Comparison of ENCODE assay signal across 21 cellular contexts in genomic region chr16:85648782-85649181, GRCh38. TPM values are rescaled to one million over a fixed set of nuclear protein-coding genes. Genes with fewer than 3 reads are reported as not detected.
DNase-seq lines count a peak whose midpoint lies in the region; ATAC-seq and TF ChIP-seq lines count a peak whose summit lies in the region.
"Had no signal": no experiment of that assay in that cellular context is flagged by ENCODE, and none has a peak within 500 bp of the region (broad histone marks: within the 10 kb centered on the region; RNA-seq: fewer than 3 reads in every experiment).

No MANE protein-coding gene starts in this region.

- H3K79me1 ChIP-seq in H9 (ENCODE audit: insufficient read depth, low read depth, low read length, poor library complexity, severe bottlenecking): peaks cover 11% of the 10 kb centered on the region

- H2BK20ac ChIP-seq in H9 (ENCODE audit: low read depth, low read length, poor library complexity, severe bottlenecking): no peak overlapping the region

- DNase-seq in activated naive CD8-positive, alpha-beta T cell treated with anti-CD3 and anti-CD28 coated beads for 36 hours: no peak
- no peak for DNase-seq in H9
- DNase-seq in activated CD8-positive, alpha-beta T cell treated with anti-CD3 and anti-CD28 coated beads, Interleukin-2, amount 10 ng/mL, durations not matched to agents 7 days and 5 days: no peak
- DNase-seq in nephron progenitor cell: no peak
- DNase-seq in kidney glomerular epithelial cell (lab: John Stamatoyannopoulos, UW): no peak
- no peak for DNase-seq in aorta
- DNase-seq: activated effector memory CD4-positive, alpha-beta T cell treated with Interleukin-2 at 50 U/mL for 16 hours; adrenal gland; CD4-positive, CD25-positive, alpha-beta regulatory T cell; dermis blood vessel endothelial cell; mesendoderm; naive thymus-derived CD4-positive, alpha-beta T cell; SHP77; sigmoid colon; SW 1271; testis had no signal

- no peak overlapping the region for H3K4me3 Mint-ChIP-seq in activated naive CD8-positive, alpha-beta T cell
- no peak overlapping the region for H3K4me3 Mint-ChIP-seq in activated naive CD8-positive, alpha-beta T cell treated with anti-CD3 and anti-CD28 coated beads for 36 hours
- H3K4me3 Mint-ChIP-seq in H9 (no peak overlapping the region), nephron progenitor cell (peak overlapping the region; percentile 20)
- no peak overlapping the region for H3K4me3 Mint-ChIP-seq in activated CD8-positive, alpha-beta T cell treated with anti-CD3 and anti-CD28 coated beads, Interleukin-2, amount 10 ng/mL, durations not matched to agents 7 days and 5 days
- H3K4me3 Mint-ChIP-seq: CD4-positive, CD25-positive, alpha-beta regulatory T cell; naive thymus-derived CD4-positive, alpha-beta T cell had no signal

- H4K5ac ChIP-seq in H9 (ENCODE audit: insufficient read length, low read depth, low read length): no peak overlapping the region

- H4K91ac ChIP-seq in H9 (ENCODE audit: insufficient read length, low read depth, low read length): no peak overlapping the region

- TF ChIP-seq CTCF in H9 (conservative IDR thresholded peaks at IDR 0.05) (no peak), nephron progenitor cell (IDR thresholded peaks at IDR 0.05) (no peak)

- H3K27me3 ChIP-seq in H9 (ENCODE audit: insufficient read depth, low read length) (no peaks in the 10 kb centered on the region), aorta (ENCODE audit: control insufficient read depth in 1 of 2, insufficient read depth in 2 of 2, low read length in 1 of 2) (no peaks in the 10 kb centered on the region)
- H3K27me3 ChIP-seq: adrenal gland, sigmoid colon, testis had no signal

- H3K9ac ChIP-seq in H9 (ENCODE audit: extremely low read depth, insufficient read length, low read length): no peak overlapping the region

- H3K79me2 ChIP-seq in H9 (ENCODE audit: insufficient read depth, low read length): peaks cover 2% of the 10 kb centered on the region; the same call in 1 of the 2 replicates

- no peak overlapping the region for H3K27ac ChIP-seq in H9 (ENCODE audit: insufficient read length, low read depth, low read length)
- no peak overlapping the region for H3K27ac ChIP-seq in aorta (ENCODE audit: low read depth in 1 of 2, low read length in 2 of 2)
- H3K27ac ChIP-seq: epithelial cell of prostate, sigmoid colon, testis had no signal

- no peak overlapping the region for H3K4me2 ChIP-seq in H9 (ENCODE audit: insufficient read depth, insufficient read length, low read length)

- H3K14ac ChIP-seq in H9 (ENCODE audit: insufficient read depth, low read length): no peak overlapping the region

- no peaks in the 10 kb centered on the region for H3K27me3 Mint-ChIP-seq in activated naive CD8-positive, alpha-beta T cell
- no peaks in the 10 kb centered on the region for H3K27me3 Mint-ChIP-seq in activated naive CD8-positive, alpha-beta T cell treated with anti-CD3 and anti-CD28 coated beads for 36 hours
- H3K27me3 Mint-ChIP-seq in H9 (ENCODE audit: low read depth): no peaks in the 10 kb centered on the region; the same call in 1 of the 2 replicates
- no peaks in the 10 kb centered on the region for H3K27me3 Mint-ChIP-seq in activated CD8-positive, alpha-beta T cell treated with anti-CD3 and anti-CD28 coated beads, Interleukin-2, amount 10 ng/mL, durations not matched to agents 7 days and 5 days (ENCODE audit: low read depth)
- H3K27me3 Mint-ChIP-seq in nephron progenitor cell (ENCODE audit: low read depth, poor library complexity): peaks cover 3% of the 10 kb centered on the region
- H3K27me3 Mint-ChIP-seq: CD4-positive, CD25-positive, alpha-beta regulatory T cell; naive thymus-derived CD4-positive, alpha-beta T cell had no signal

- H3K56ac ChIP-seq in H9 (ENCODE audit: insufficient read length, low read depth, low read length): no peak overlapping the region

- H3K36me3 Mint-ChIP-seq in activated naive CD8-positive, alpha-beta T cell: no peaks in the 10 kb centered on the region
- no peaks in the 10 kb centered on the region for H3K36me3 Mint-ChIP-seq in activated naive CD8-positive, alpha-beta T cell treated with anti-CD3 and anti-CD28 coated beads for 36 hours
- peaks cover 12 to 43% (median 38%) of the 10 kb centered on the region in 3 experiments; a peak in 6 of 7 replicates for H3K36me3 Mint-ChIP-seq in H9 (ENCODE audit: insufficient read depth in 1 of 3, low read depth in 3 of 3)
- H3K36me3 Mint-ChIP-seq in activated CD8-positive, alpha-beta T cell treated with anti-CD3 and anti-CD28 coated beads, Interleukin-2, amount 10 ng/mL, durations not matched to agents 7 days and 5 days (ENCODE audit: low read depth): peaks cover 15% of the 10 kb centered on the region
- peaks cover 14% of the 10 kb centered on the region for H3K36me3 Mint-ChIP-seq in nephron progenitor cell (ENCODE audit: low read depth)
- H3K36me3 Mint-ChIP-seq: CD4-positive, CD25-positive, alpha-beta regulatory T cell had no signal

- no peaks in the 10 kb centered on the region for H3K23me2 ChIP-seq in H9 (ENCODE audit: insufficient read length, low read depth, low read length, poor library complexity, severe bottlenecking)

- no peak overlapping the region for H3K18ac ChIP-seq in H9 (ENCODE audit: insufficient read length, low read depth, low read length)

- peaks cover 12% of the 10 kb centered on the region for H3K4me1 Mint-ChIP-seq in activated naive CD8-positive, alpha-beta T cell (ENCODE audit: low read depth)
- peaks cover 12% of the 10 kb centered on the region for H3K4me1 Mint-ChIP-seq in activated naive CD8-positive, alpha-beta T cell treated with anti-CD3 and anti-CD28 coated beads for 36 hours
- H3K4me1 Mint-ChIP-seq in H9 (peaks cover 0 to 15% of the 10 kb centered on the region in 2 experiments; a peak in 3 of 4 replicates), nephron progenitor cell (peaks cover 34% of the 10 kb centered on the region)
- H3K4me1 Mint-ChIP-seq in activated CD8-positive, alpha-beta T cell treated with anti-CD3 and anti-CD28 coated beads, Interleukin-2, amount 10 ng/mL, durations not matched to agents 7 days and 5 days (ENCODE audit: low read depth): peaks cover 18% of the 10 kb centered on the region

- no peak overlapping the region for H2BK120ac ChIP-seq in H9 (ENCODE audit: low read depth, low read length, poor library complexity, severe bottlenecking)

- no peak overlapping the region for H2BK12ac ChIP-seq in H9 (ENCODE audit: insufficient read length, low read depth, low read length)

- CTCF ChIA-PET in activated CD8-positive, alpha-beta T cell treated with anti-CD3 and anti-CD28 coated beads, Interleukin-2, amount 10 ng/mL, durations not matched to agents 7 days and 5 days (lab: Charles Lee): interaction anchor here (2.1 kb wide), 1 partner anchor 10 kb away, joined by 5 read pairs; no protein-coding TSS in a partner anchor

- no peak overlapping the region for H2AK5ac ChIP-seq in H9 (ENCODE audit: insufficient read length, low read length)

- H4K8ac ChIP-seq in H9 (replicated peaks; ENCODE audit: insufficient read length, low read depth, low read length): no peak overlapping the region

- H3K9me3 Mint-ChIP-seq in activated naive CD8-positive, alpha-beta T cell (ENCODE audit: low read depth): no peaks in the 10 kb centered on the region
- H3K9me3 Mint-ChIP-seq in activated naive CD8-positive, alpha-beta T cell treated with anti-CD3 and anti-CD28 coated beads for 36 hours: no peaks in the 10 kb centered on the region
- H3K9me3 Mint-ChIP-seq in H9: peaks cover 0 to 3% of the 10 kb centered on the region in 2 experiments; a peak in 1 of 5 replicates
- no peaks in the 10 kb centered on the region for H3K9me3 Mint-ChIP-seq in activated CD8-positive, alpha-beta T cell treated with anti-CD3 and anti-CD28 coated beads, Interleukin-2, amount 10 ng/mL, durations not matched to agents 7 days and 5 days (ENCODE audit: insufficient read depth)
- no peaks in the 10 kb centered on the region for H3K9me3 Mint-ChIP-seq in nephron progenitor cell
- H3K9me3 Mint-ChIP-seq: naive thymus-derived CD4-positive, alpha-beta T cell had no signal

- no peaks in the 10 kb centered on the region for H4K20me1 ChIP-seq in H9 (ENCODE audit: control insufficient read depth, insufficient read depth, insufficient read length)

- no peak overlapping the region for H3K4ac ChIP-seq in H9 (ENCODE audit: low read depth, low read length)

- POLR2A ChIA-PET in activated CD8-positive, alpha-beta T cell treated with anti-CD3 and anti-CD28 coated beads, Interleukin-2, amount 10 ng/mL, durations not matched to agents 7 days and 5 days (lab: Charles Lee): interaction anchor here (0.9 kb wide), 1 partner anchor 14 kb away, joined by 3 read pairs; no protein-coding TSS in a partner anchor

- no peak overlapping the region for H2AFZ ChIP-seq in H9 (ENCODE audit: low read length)

- intact Hi-C loops in aorta (cut with DNase I): no loop called here

- no peaks in the 10 kb centered on the region for H3K36me3 ChIP-seq in aorta (ENCODE audit: control insufficient read depth in 1 of 2, insufficient read depth in 2 of 2, low read length in 1 of 2)

- H2BK5ac ChIP-seq in H9 (ENCODE audit: insufficient read length, low read length): no peak overlapping the region

- ATAC-seq in activated CD8-positive, alpha-beta T cell treated with anti-CD3 and anti-CD28 coated beads, Interleukin-2, amount 10 ng/mL, durations not matched to agents 7 days and 5 days: no peak
- ATAC-seq in HG02759 (IDR thresholded peaks at IDR 0.05; ENCODE audit: unreplicated experiment) (no peak), aorta (ENCODE audit: low FRiP score) (no peak)
- ATAC-seq: left lobe of liver; naive thymus-derived CD4-positive, alpha-beta T cell had no signal

- no peaks in the 10 kb centered on the region for H3K4me1 ChIP-seq in H9 (ENCODE audit: insufficient read depth, low read length)
- H3K4me1 ChIP-seq in aorta (ENCODE audit: control insufficient read depth in 1 of 2, insufficient read depth in 2 of 2, low read length in 2 of 2): no peaks in the 10 kb centered on the region
- H3K4me1 ChIP-seq: HAP-1 had no signal

- no CpG with 5 or more reads among the region's 14 CpGs for WGBS in H9 (ENCODE audit: extremely low coverage, insufficient read length, low lambda C conversion rate)
- WGBS in aorta, 2 donors: 85 to 90% methylated on average over 14 of the region's 14 CpGs

- H3T11ph ChIP-seq in H9 (ENCODE audit: low read length): no peak overlapping the region

- H3K23ac ChIP-seq in H9 (ENCODE audit: insufficient read length, low read depth, low read length): no peak overlapping the region

- no peak overlapping the region for H2BK15ac ChIP-seq in H9 (ENCODE audit: low read depth, low read length)

- H3K9me3 ChIP-seq in H9 (ENCODE audit: control insufficient read depth, low read depth, low read length): no peaks in the 10 kb centered on the region
- no peaks in the 10 kb centered on the region for H3K9me3 ChIP-seq in aorta (ENCODE audit: control insufficient read depth, low read length)
- H3K9me3 ChIP-seq: adrenal gland, HAP-1, sigmoid colon, testis had no signal

- H3K4me3 ChIP-seq in aorta (ENCODE audit: low read length in 2 of 2): no peak overlapping the region
- H3K4me3 ChIP-seq: adrenal gland, HAP-1, sigmoid colon, testis had no signal

- H3K27ac Mint-ChIP-seq in activated naive CD8-positive, alpha-beta T cell: peak overlapping the region; percentile 34
- H3K27ac Mint-ChIP-seq in activated naive CD8-positive, alpha-beta T cell treated with anti-CD3 and anti-CD28 coated beads for 36 hours: no peak overlapping the region
- H3K27ac Mint-ChIP-seq in H9 (peak overlapping the region; percentile 21 to 95 (median 76); a peak in 4 of 7 replicates), nephron progenitor cell (peak overlapping the region; percentile 84)
- H3K27ac Mint-ChIP-seq in activated CD8-positive, alpha-beta T cell treated with anti-CD3 and anti-CD28 coated beads, Interleukin-2, amount 10 ng/mL, durations not matched to agents 7 days and 5 days: peak overlapping the region; percentile 43
- H3K27ac Mint-ChIP-seq: naive thymus-derived CD4-positive, alpha-beta T cell had no signal

RNA-seq across cellular contexts. Expression of gene GSE1, which starts 35.7 kb away (rescaled TPM):
- total RNA-seq in activated naive CD8-positive, alpha-beta T cell treated with anti-CD3 and anti-CD28 coated beads for 36 hours: 10 to 100 TPM; 25.1 to 27.6 TPM
- total RNA-seq in H9 (2021) (123 and 125 TPM in 2 replicates), aorta (100 to 1,000 TPM in 1 of 2 donors, 10 to 100 TPM in 1; 59.7 to 111 TPM)
- 10 to 100 TPM; 48.9 to 51.4 TPM for total RNA-seq in activated CD8-positive, alpha-beta T cell treated with anti-CD3 and anti-CD28 coated beads, Interleukin-2, amount 10 ng/mL, durations not matched to agents 7 days and 5 days
- 10 to 100 TPM in 1 of 2 donors, 1 to 10 TPM in 1; 3.9 to 11.7 TPM for polyA plus RNA-seq in aorta

RNA-seq across cellular contexts. Expression of gene GINS2, which starts 40.0 kb away (rescaled TPM):
- total RNA-seq in activated naive CD8-positive, alpha-beta T cell treated with anti-CD3 and anti-CD28 coated beads for 36 hours: 10 to 100 TPM; 71.5 to 74.1 TPM
- total RNA-seq in H9 (2021) (52.7 and 53.2 TPM in 2 replicates), aorta (under 1 TPM; 0.60 to 0.71 TPM)
- 10 to 100 TPM; 51.3 to 53.5 TPM for total RNA-seq in activated CD8-positive, alpha-beta T cell treated with anti-CD3 and anti-CD28 coated beads, Interleukin-2, amount 10 ng/mL, durations not matched to agents 7 days and 5 days
- polyA plus RNA-seq in aorta: under 1 TPM; 0.23 to 0.75 TPM

Comparison
In these comparisons a context has a peak if more than half of its experiments do, and no peak if none do; other contexts are left out.
1. RNA of gene GINS2, which starts 40.0 kb away (total RNA-seq): 71.5 to 74.1 TPM in activated naive CD8-positive, alpha-beta T cell treated with anti-CD3 and anti-CD28 coated beads for 36 hours, 51.3 to 53.5 TPM in activated CD8-positive, alpha-beta T cell treated with anti-CD3 and anti-CD28 coated beads, Interleukin-2, amount 10 ng/mL, durations not matched to agents 7 days and 5 days and 52.7 to 53.2 TPM in H9; 0.60 to 0.71 TPM in aorta; every median in the first group is over 10 times any median in the second.